ENCODE assay signal across 8 cellular contexts in the genomic region with DNA sequence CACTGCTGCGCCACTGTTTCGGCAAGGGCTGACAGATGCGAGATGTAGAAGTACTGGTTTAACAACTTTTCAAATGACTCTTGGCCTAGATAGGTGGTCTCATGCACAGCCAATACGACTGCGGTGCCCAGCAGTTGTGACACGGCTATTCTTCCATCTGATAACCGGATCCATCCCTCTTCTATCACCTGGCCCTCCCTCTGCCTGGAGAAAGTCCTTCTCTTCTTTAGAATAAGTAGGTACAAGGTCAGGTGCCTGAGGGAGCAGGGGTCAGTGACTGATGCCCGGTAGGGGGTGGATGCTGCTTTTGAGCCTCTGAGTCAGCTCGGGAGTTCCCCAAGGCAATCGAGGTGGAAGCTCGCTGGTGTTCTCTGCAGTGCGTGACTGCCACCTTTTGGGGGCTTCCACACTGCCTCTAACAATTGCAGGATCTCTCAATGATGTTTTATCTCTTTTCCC.
DNase-seq lines count a peak whose midpoint lies in the region; ATAC-seq and TF ChIP-seq lines count a peak whose summit lies in the region.

No MANE protein-coding gene starts in this region.

- DNase-seq in NCI-H1092 treated with DMSO at 0.1 percent for 48 hours (lab: John Stamatoyannopoulos, UW) (peak; percentile 7), NCI-H1092 (lab: John Stamatoyannopoulos, UW) (no peak), IMR-90 (peak; percentile 3), neural crest cell (ENCODE audit: low read depth, low spot score) (peak; percentile 10), medulla oblongata (ENCODE audit: extremely low spot score) (no peak)
- DNase-seq in activated naive CD8-positive, alpha-beta T cell treated with anti-CD3 and anti-CD28 coated beads for 36 hours, result peak; percentile 8
- DNase-seq in activated CD8-positive, alpha-beta memory T cell treated with anti-CD3 and anti-CD28 coated beads for 24 hours, result no peak

- H3K9me3 ChIP-seq in IMR-90 (ENCODE audit: control insufficient read depth, insufficient read depth, low read length), result peaks cover 9% of the 10 kb centered on the region

- no peaks in the 10 kb centered on the region for H3K36me3 Mint-ChIP-seq in activated naive CD8-positive, alpha-beta T cell treated with anti-CD3 and anti-CD28 coated beads for 36 hours
- peaks cover 3% of the 10 kb centered on the region for H3K36me3 Mint-ChIP-seq in neural crest cell (ENCODE audit: low read depth)

- no peak overlapping the region for H2BK120ac ChIP-seq in IMR-90 (ENCODE audit: low read depth, low read length)

- H3K27me3 Mint-ChIP-seq in activated naive CD8-positive, alpha-beta T cell treated with anti-CD3 and anti-CD28 coated beads for 36 hours, result no peaks in the 10 kb centered on the region
- H3K27me3 Mint-ChIP-seq in neural crest cell (ENCODE audit: low read depth), result no peaks in the 10 kb centered on the region

- no peaks in the 10 kb centered on the region for H3K9me1 ChIP-seq in IMR-90 (ENCODE audit: insufficient read depth, low read length)

- BruUV-seq in IMR-90 (replicated peaks; lab: Mats Ljungman, UMichigan), result no TSS peak

- H3K9me3 Mint-ChIP-seq in activated naive CD8-positive, alpha-beta T cell treated with anti-CD3 and anti-CD28 coated beads for 36 hours, result peaks cover 2% of the 10 kb centered on the region
- peaks cover 12% of the 10 kb centered on the region for H3K9me3 Mint-ChIP-seq in neural crest cell

- H3K4ac ChIP-seq in IMR-90 (ENCODE audit: low read depth, low read length), result no peak overlapping the region

- no peak overlapping the region for H3K27ac ChIP-seq in IMR-90 (ENCODE audit: insufficient read depth, low read length)

- dilution Hi-C loops in IMR-90 (cut with HindIII; ENCODE audit: low sequenced_read_pairs, unreplicated experiment), result no loop called here

- H3K4me1 Mint-ChIP-seq in activated naive CD8-positive, alpha-beta T cell treated with anti-CD3 and anti-CD28 coated beads for 36 hours, result no peaks in the 10 kb centered on the region
- no peaks in the 10 kb centered on the region for H3K4me1 Mint-ChIP-seq in neural crest cell

- intact Hi-C loops in IMR-90 (cut with micrococcal nuclease), result no loop called here

- peak; percentile 32; the same call in 1 of the 2 replicates for TF ChIP-seq CTCF in IMR-90 (conservative IDR thresholded peaks at IDR 0.05; ENCODE audit: low read depth, low read length)
- TF ChIP-seq CTCF in neural crest cell (conservative IDR thresholded peaks at IDR 0.05), result peak; percentile 54

- no peak overlapping the region for H3K18ac ChIP-seq in IMR-90 (ENCODE audit: low read depth, low read length)

- no peak overlapping the region for H3K23ac ChIP-seq in IMR-90 (ENCODE audit: low read depth, low read length)

- WGBS in IMR-90 (ENCODE audit: extremely low coverage in 2 of 2, insufficient read length in 1 of 2), 2 experiments, result 62% methylated on average over 4 of the region's 12 CpGs; no CpG with 5 or more reads in 1 of the 2 experiments

- POLR2A ChIA-PET in IMR-90 (lab: Charles Lee; ENCODE audit: unreplicated experiment), result no interaction called here

- no peaks in the 10 kb centered on the region for H3K36me3 ChIP-seq in IMR-90 (ENCODE audit: control insufficient read depth, insufficient read depth, low read length)

- H2AK9ac ChIP-seq in IMR-90 (replicated peaks; ENCODE audit: low read depth, low read length, poor library complexity), result no peak overlapping the region

- CTCF ChIA-PET in IMR-90 (lab: Yijun Ruan, JAX), result no interaction called here

- H3K4me3 Mint-ChIP-seq in activated naive CD8-positive, alpha-beta T cell treated with anti-CD3 and anti-CD28 coated beads for 36 hours, result no peak overlapping the region
- H3K4me3 Mint-ChIP-seq in neural crest cell, result no peak overlapping the region

- no peak for ATAC-seq in IMR-90 (ENCODE audit: low read depth)
- ATAC-seq in GM18498 (IDR thresholded peaks at IDR 0.05; ENCODE audit: unreplicated experiment), result no peak

- H2BK15ac ChIP-seq in IMR-90 (ENCODE audit: low read depth, low read length), result no peak overlapping the region

- H4K5ac ChIP-seq in IMR-90 (ENCODE audit: low read depth, low read length), result no peak overlapping the region

- no peak overlapping the region for H4K91ac ChIP-seq in IMR-90 (ENCODE audit: insufficient read depth, low read depth, low read length)

- H3K4me1 ChIP-seq in IMR-90 (ENCODE audit: control insufficient read depth, insufficient read depth, low read length), result no peaks in the 10 kb centered on the region

- H4K20me1 ChIP-seq in IMR-90 (ENCODE audit: insufficient read depth, low read length), result no peaks in the 10 kb centered on the region

- in situ Hi-C loops in IMR-90 (cut with MboI; ENCODE audit: low sequenced_read_pairs), result no loop called here

- no peak overlapping the region for H3K4me3 ChIP-seq in IMR-90 (ENCODE audit: insufficient read depth, low read depth, low read length)

- TF ChIP-seq RAD21 in IMR-90 (IDR thresholded peaks at IDR 0.05; ENCODE audit: low read length), result peak; percentile 41

- no peak overlapping the region for H3K4me2 ChIP-seq in IMR-90 (ENCODE audit: low read depth, low read length)

- no peak overlapping the region for H2AFZ ChIP-seq in IMR-90 (replicated peaks; ENCODE audit: low read length, poor library complexity)

- no peak overlapping the region for H2AK5ac ChIP-seq in IMR-90 (ENCODE audit: low read depth, low read length)

- no peak overlapping the region for H2BK5ac ChIP-seq in IMR-90 (ENCODE audit: low read depth, low read length, poor library complexity, severe bottlenecking)

- H3K27me3 ChIP-seq in IMR-90 (ENCODE audit: control insufficient read depth, insufficient read depth, low read length), result no peaks in the 10 kb centered on the region

- no peak overlapping the region for H3K27ac Mint-ChIP-seq in activated naive CD8-positive, alpha-beta T cell treated with anti-CD3 and anti-CD28 coated beads for 36 hours
- no peak overlapping the region for H3K27ac Mint-ChIP-seq in neural crest cell (ENCODE audit: unreplicated experiment)

- no peak overlapping the region for H3K9ac ChIP-seq in IMR-90 (ENCODE audit: low read depth, low read length)

- TF ChIP-seq POLR2A in IMR-90 (IDR thresholded peaks at IDR 0.05; ENCODE audit: low read depth, low read length), result no peak

- H2BK20ac ChIP-seq in IMR-90 (ENCODE audit: low read depth, low read length), result no peak overlapping the region

- no peak overlapping the region for H3K14ac ChIP-seq in IMR-90 (replicated peaks; ENCODE audit: low read depth, low read length)

- no peak overlapping the region for H3K56ac ChIP-seq in IMR-90 (ENCODE audit: extremely low read depth, insufficient read depth, low read length)

- no peaks in the 10 kb centered on the region for H3K79me1 ChIP-seq in IMR-90 (ENCODE audit: low read depth in 1 of 2, low read length in 2 of 2)

- H4K8ac ChIP-seq in IMR-90 (ENCODE audit: low read depth in 2 of 2, low read length in 2 of 2), result no peak overlapping the region

TF ChIP-seq in IMR-90, 13 proteins besides CTCF, POLR2A, EP300 and RAD21:
- TF ChIP-seq, protein P1, sequence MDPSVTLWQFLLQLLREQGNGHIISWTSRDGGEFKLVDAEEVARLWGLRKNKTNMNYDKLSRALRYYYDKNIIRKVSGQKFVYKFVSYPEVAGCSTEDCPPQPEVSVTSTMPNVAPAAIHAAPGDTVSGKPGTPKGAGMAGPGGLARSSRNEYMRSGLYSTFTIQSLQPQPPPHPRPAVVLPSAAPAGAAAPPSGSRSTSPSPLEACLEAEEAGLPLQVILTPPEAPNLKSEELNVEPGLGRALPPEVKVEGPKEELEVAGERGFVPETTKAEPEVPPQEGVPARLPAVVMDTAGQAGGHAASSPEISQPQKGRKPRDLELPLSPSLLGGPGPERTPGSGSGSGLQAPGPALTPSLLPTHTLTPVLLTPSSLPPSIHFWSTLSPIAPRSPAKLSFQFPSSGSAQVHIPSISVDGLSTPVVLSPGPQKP (IDR thresholded peaks at IDR 0.05; ENCODE audit: borderline replicate concordance, low read depth, low read length), result no peak
- TF ChIP-seq SMC3 (IDR thresholded peaks at IDR 0.05; ENCODE audit: low read depth, low read length), result peak; percentile 17; the same call in 1 of the 2 replicates
TF ChIP-seq in IMR-90: peak in this region for 1.

Comparison
In these comparisons a context has a peak if more than half of its experiments do, and no peak if none do; other contexts are left out.
1. DNase-seq: peak in NCI-H1092 treated with DMSO at 0.1 percent for 48 hours (single experiment), IMR-90 (single experiment), activated naive CD8-positive, alpha-beta T cell treated with anti-CD3 and anti-CD28 coated beads for 36 hours (single experiment) and neural crest cell (single experiment); none in NCI-H1092 (single experiment), activated CD8-positive, alpha-beta memory T cell treated with anti-CD3 and anti-CD28 coated beads for 24 hours (single experiment) and medulla oblongata (single experiment).